Comparison of ENCODE assay signal across 1 cellular context in genomic region chr7:12526693-12527092, GRCh38. TPM values are rescaled to one million over a fixed set of nuclear protein-coding genes. Genes with fewer than 3 reads are reported as not detected.
"Had no signal": no experiment of that assay in that cellular context is flagged by ENCODE, and none has a peak within 500 bp of the region (broad histone marks: within the 10 kb centered on the region; RNA-seq: fewer than 3 reads in every experiment).

No MANE protein-coding gene starts in this region.

RNA-seq across cellular contexts. Expression of gene SCIN, which starts 43.8 kb away (rescaled TPM):
- total RNA-seq: neural crest cell had no signal
